In genomic region chr21:45331521-45332257, GRCh38 we compare ENCODE assay signal across 3 cellular contexts.
TF ChIP-seq lines count a peak whose summit lies in the region.

No MANE protein-coding gene starts in this region.

TF ChIP-seq in SK-N-SH, 30 proteins besides CTCF, POLR2A, EP300 and RAD21 (continues in another document):
- TF ChIP-seq, protein P1, sequence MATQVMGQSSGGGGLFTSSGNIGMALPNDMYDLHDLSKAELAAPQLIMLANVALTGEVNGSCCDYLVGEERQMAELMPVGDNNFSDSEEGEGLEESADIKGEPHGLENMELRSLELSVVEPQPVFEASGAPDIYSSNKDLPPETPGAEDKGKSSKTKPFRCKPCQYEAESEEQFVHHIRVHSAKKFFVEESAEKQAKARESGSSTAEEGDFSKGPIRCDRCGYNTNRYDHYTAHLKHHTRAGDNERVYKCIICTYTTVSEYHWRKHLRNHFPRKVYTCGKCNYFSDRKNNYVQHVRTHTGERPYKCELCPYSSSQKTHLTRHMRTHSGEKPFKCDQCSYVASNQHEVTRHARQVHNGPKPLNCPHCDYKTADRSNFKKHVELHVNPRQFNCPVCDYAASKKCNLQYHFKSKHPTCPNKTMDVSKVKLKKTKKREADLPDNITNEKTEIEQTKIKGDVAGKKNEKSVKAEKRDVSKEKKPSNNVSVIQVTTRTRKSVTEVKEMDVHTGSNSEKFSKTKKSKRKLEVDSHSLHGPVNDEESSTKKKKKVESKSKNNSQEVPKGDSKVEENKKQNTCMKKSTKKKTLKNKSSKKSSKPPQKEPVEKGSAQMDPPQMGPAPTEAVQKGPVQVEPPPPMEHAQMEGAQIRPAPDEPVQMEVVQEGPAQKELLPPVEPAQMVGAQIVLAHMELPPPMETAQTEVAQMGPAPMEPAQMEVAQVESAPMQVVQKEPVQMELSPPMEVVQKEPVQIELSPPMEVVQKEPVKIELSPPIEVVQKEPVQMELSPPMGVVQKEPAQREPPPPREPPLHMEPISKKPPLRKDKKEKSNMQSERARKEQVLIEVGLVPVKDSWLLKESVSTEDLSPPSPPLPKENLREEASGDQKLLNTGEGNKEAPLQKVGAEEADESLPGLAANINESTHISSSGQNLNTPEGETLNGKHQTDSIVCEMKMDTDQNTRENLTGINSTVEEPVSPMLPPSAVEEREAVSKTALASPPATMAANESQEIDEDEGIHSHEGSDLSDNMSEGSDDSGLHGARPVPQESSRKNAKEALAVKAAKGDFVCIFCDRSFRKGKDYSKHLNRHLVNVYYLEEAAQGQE (IDR thresholded peaks at IDR 0.05; ENCODE audit: low read depth, low read length), result no peak
- TF ChIP-seq RCOR1 (IDR thresholded peaks at IDR 0.05; ENCODE audit: low read length) (no peak), TAF1 (IDR thresholded peaks at IDR 0.05; ENCODE audit: borderline replicate concordance, low read depth, low read length) (no peak), FOSL2 (IDR thresholded peaks at IDR 0.05; ENCODE audit: borderline replicate concordance, low read depth) (no peak), RFX5 (IDR thresholded peaks at IDR 0.05; ENCODE audit: low read length) (no peak), CHD2 (IDR thresholded peaks at IDR 0.05; ENCODE audit: low read length, partially characterized antibody) (no peak), FOXJ3 (CRISPR knock-in tag; IDR thresholded peaks at IDR 0.05) (no peak), NFIC (IDR thresholded peaks at IDR 0.05; ENCODE audit: borderline replicate concordance) (no peak), IRF3 (IDR thresholded peaks at IDR 0.05; ENCODE audit: low read depth, low read length) (no peak)
- TF ChIP-seq, protein P2, sequence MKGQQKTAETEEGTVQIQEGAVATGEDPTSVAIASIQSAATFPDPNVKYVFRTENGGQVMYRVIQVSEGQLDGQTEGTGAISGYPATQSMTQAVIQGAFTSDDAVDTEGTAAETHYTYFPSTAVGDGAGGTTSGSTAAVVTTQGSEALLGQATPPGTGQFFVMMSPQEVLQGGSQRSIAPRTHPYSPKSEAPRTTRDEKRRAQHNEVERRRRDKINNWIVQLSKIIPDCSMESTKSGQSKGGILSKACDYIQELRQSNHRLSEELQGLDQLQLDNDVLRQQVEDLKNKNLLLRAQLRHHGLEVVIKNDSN (IDR thresholded peaks at IDR 0.05; ENCODE audit: borderline replicate concordance, low read depth), result no peak
- TF ChIP-seq, protein P3, sequence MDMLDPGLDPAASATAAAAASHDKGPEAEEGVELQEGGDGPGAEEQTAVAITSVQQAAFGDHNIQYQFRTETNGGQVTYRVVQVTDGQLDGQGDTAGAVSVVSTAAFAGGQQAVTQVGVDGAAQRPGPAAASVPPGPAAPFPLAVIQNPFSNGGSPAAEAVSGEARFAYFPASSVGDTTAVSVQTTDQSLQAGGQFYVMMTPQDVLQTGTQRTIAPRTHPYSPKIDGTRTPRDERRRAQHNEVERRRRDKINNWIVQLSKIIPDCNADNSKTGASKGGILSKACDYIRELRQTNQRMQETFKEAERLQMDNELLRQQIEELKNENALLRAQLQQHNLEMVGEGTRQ (IDR thresholded peaks at IDR 0.05; ENCODE audit: borderline replicate concordance, low read depth, low read length), result no peak

TF ChIP-seq in SK-N-SH treated with all-trans-retinoic acid at 6 μM for 48 hours, 23 proteins besides CTCF, POLR2A, EP300 and RAD21 (continued from another document):
- TF ChIP-seq PATZ1 (CRISPR knock-in tag; IDR thresholded peaks at IDR 0.05; ENCODE audit: borderline replicate concordance) (no peak), OSR1 (CRISPR knock-in tag; IDR thresholded peaks at IDR 0.05) (no peak), ZFP30 (CRISPR knock-in tag; IDR thresholded peaks at IDR 0.05) (no peak), ARNTL (CRISPR knock-in tag; IDR thresholded peaks at IDR 0.05; ENCODE audit: borderline replicate concordance, low read depth) (no peak), ZNF70 (CRISPR knock-in tag; IDR thresholded peaks at IDR 0.05) (no peak)
- TF ChIP-seq, protein P4, sequence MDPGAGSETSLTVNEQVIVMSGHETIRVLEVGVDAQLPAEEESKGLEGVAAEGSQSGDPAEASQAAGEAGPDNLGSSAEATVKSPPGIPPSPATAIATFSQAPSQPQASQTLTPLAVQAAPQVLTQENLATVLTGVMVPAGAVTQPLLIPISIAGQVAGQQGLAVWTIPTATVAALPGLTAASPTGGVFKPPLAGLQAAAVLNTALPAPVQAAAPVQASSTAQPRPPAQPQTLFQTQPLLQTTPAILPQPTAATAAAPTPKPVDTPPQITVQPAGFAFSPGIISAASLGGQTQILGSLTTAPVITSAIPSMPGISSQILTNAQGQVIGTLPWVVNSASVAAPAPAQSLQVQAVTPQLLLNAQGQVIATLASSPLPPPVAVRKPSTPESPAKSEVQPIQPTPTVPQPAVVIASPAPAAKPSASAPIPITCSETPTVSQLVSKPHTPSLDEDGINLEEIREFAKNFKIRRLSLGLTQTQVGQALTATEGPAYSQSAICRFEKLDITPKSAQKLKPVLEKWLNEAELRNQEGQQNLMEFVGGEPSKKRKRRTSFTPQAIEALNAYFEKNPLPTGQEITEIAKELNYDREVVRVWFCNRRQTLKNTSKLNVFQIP (CRISPR knock-in tag; IDR thresholded peaks at IDR 0.05; ENCODE audit: borderline replicate concordance, low read depth), result no peak

TF ChIP-seq in HepG2, 621 proteins besides CTCF, POLR2A, EP300 and RAD21 (continued from another document):
- 0 out of 2 replicates have a peak, but pooled peaks have one; percentile 17 for TF ChIP-seq ZNF687 (CRISPR knock-in tag; IDR thresholded peaks at IDR 0.05)
- peak; percentile 66 for TF ChIP-seq ZNF770 (CRISPR knock-in tag; IDR thresholded peaks at IDR 0.05)
- TF ChIP-seq ZNF674 (CRISPR knock-in tag; IDR thresholded peaks at IDR 0.05; ENCODE audit: low read depth), result no peak
- TF ChIP-seq ZNF296 (CRISPR knock-in tag; conservative IDR thresholded peaks at IDR 0.05), result no peak
- TF ChIP-seq TFAP4 (IDR thresholded peaks at IDR 0.05; ENCODE audit: borderline replicate concordance, low read depth), result no peak
- TF ChIP-seq GMEB2 (CRISPR knock-in tag; IDR thresholded peaks at IDR 0.05; ENCODE audit: low read depth), result no peak
- TF ChIP-seq ZBTB26 (CRISPR knock-in tag; IDR thresholded peaks at IDR 0.05; ENCODE audit: borderline replicate concordance), result no peak
- no peak for TF ChIP-seq ZNF580 (CRISPR knock-in tag; IDR thresholded peaks at IDR 0.05; ENCODE audit: borderline replicate concordance, low read depth)
- TF ChIP-seq ZSCAN25 (CRISPR knock-in tag; IDR thresholded peaks at IDR 0.05), result peak; percentile 42; the same call in 1 of the 2 replicates
- no peak for TF ChIP-seq ZNF569 (CRISPR knock-in tag; IDR thresholded peaks at IDR 0.05; ENCODE audit: borderline replicate concordance)
- TF ChIP-seq, protein P5, sequence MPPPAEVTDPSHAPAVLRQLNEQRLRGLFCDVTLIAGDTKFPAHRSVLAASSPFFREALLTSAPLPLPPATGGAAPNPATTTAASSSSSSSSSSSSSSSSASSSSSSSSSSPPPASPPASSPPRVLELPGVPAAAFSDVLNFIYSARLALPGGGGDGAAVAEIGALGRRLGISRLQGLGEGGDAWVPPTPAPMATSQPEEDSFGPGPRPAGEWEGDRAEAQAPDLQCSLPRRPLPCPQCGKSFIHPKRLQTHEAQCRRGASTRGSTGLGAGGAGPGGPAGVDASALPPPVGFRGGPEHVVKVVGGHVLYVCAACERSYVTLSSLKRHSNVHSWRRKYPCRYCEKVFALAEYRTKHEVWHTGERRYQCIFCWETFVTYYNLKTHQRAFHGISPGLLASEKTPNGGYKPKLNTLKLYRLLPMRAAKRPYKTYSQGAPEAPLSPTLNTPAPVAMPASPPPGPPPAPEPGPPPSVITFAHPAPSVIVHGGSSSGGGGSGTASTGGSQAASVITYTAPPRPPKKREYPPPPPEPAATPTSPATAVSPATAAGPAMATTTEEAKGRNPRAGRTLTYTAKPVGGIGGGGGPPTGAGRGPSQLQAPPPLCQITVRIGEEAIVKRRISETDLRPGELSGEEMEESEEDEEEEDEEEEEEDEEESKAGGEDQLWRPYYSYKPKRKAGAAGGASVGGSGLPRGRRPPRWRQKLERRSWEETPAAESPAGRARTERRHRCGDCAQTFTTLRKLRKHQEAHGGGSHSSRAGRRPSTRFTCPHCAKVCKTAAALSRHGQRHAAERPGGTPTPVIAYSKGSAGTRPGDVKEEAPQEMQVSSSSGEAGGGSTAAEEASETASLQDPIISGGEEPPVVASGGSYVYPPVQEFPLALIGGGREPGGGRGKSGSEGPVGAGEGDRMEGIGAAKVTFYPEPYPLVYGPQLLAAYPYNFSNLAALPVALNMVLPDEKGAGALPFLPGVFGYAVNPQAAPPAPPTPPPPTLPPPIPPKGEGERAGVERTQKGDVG (CRISPR knock-in tag; IDR thresholded peaks at IDR 0.05; ENCODE audit: borderline replicate concordance), result peak; percentile 48; the same call in 1 of the 2 replicates
- TF ChIP-seq, protein P3 (IDR thresholded peaks at IDR 0.05; ENCODE audit: low read depth, low read length), result no peak
- TF ChIP-seq, protein P3 (CRISPR knock-in tag; IDR thresholded peaks at IDR 0.05; ENCODE audit: borderline replicate concordance), result no peak
- TF ChIP-seq ZKSCAN1 (IDR thresholded peaks at IDR 0.05; ENCODE audit: low read length), result no peak
- no peak for TF ChIP-seq ZMYM2 (CRISPR knock-in tag; IDR thresholded peaks at IDR 0.05)
